20 cellular contexts compared by ENCODE assay signal in the genomic region with DNA sequence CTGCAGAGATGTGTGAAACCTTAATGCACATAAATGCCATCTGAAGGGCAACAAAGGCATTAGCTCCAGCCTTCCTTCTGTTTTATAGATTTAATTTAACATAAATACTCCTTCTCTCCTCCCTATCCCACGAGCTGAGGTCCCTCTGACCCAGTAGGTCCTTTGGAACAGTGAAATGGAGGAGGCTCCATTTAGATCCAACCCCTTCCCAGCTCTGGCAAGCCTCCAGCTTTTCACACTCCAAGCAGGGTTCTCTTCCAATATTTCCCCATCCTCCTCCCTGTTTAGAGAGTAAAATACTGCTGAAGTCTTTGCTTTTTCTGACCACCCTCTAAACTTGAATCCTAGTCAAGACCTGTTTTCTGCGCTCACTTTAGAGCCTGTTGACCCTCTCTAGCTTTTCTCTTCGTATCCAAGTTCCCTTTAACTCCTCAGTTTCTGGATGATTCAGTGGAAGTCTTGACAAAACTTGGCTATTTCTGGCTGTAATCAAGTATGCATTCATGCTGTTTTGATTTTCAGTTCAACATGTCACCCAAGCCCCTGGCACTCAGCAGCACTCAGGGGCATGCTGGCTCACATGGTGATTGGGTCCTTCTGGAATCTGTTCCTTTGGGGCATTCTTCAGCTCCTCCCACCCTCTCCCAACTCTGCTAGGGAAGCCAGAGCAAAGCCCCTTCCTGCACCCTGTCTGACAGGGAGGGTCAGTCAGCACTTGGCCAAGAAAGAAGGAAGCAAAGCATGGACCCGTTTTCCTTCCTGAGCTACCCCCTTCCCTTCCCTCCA. TPM values are rescaled to one million over a fixed set of nuclear protein-coding genes. Genes with fewer than 3 reads are reported as not detected.
DNase-seq lines count a peak whose midpoint lies in the region; ATAC-seq and TF ChIP-seq lines count a peak whose summit lies in the region.
"Had no signal": no experiment of that assay in that cellular context is flagged by ENCODE, and none has a peak within 500 bp of the region (broad histone marks: within the 10 kb centered on the region; RNA-seq: fewer than 3 reads in every experiment).

No MANE protein-coding gene starts in this region.

- H3K27me3 Mint-ChIP-seq in activated B cell treated with CpG ODN at 0.5 μM for 24 hours (no peaks in the 10 kb centered on the region), memory B cell (no peaks in the 10 kb centered on the region)
- no peaks in the 10 kb centered on the region for H3K27me3 Mint-ChIP-seq in stimulated activated naive B cell treated with anti-CD40 and anti-IgM and Interleukin-4, amounts not matched to agents 10 μg/mL and 1 μg/mL and 100 μg/mL, for 72 hours

- POLR2A ChIA-PET in activated B cell treated with CpG ODN at 0.5 μM for 24 hours (lab: Charles Lee) = interaction anchor here (1.6 to 3.2 kb wide), 4 partner anchors 9 to 27 kb away, joined by 5 to 29 read pairs (median 6); no protein-coding TSS in a partner anchor

- no peaks in the 10 kb centered on the region for H3K9me3 Mint-ChIP-seq in activated B cell treated with CpG ODN at 0.5 μM for 24 hours
- H3K9me3 Mint-ChIP-seq in memory B cell = no peaks in the 10 kb centered on the region
- no peaks in the 10 kb centered on the region for H3K9me3 Mint-ChIP-seq in stimulated activated naive B cell treated with anti-CD40 and anti-IgM and Interleukin-4, amounts not matched to agents 10 μg/mL and 1 μg/mL and 100 μg/mL, for 72 hours
- H3K9me3 Mint-ChIP-seq: endodermal cell; T-helper 1 cell treated with Interleukin-12 subunit alpha and Interleukin-12 subunit beta and Interleukin-4 antibody, amounts not matched to agents 30 μg/mL and 1 μg/mL, for 36 hours had no signal

- peaks cover 85% of the 10 kb centered on the region for H3K4me1 Mint-ChIP-seq in activated B cell treated with CpG ODN at 0.5 μM for 24 hours
- peaks cover 44% of the 10 kb centered on the region for H3K4me1 Mint-ChIP-seq in memory B cell
- peaks cover 45 to 74% of the 10 kb centered on the region in 2 donors for H3K4me1 Mint-ChIP-seq in stimulated activated naive B cell treated with anti-CD40 and anti-IgM and Interleukin-4, amounts not matched to agents 10 μg/mL and 1 μg/mL and 100 μg/mL, for 72 hours
- H3K4me1 Mint-ChIP-seq: endodermal cell had no signal

- intact Hi-C loops in left cardiac atrium (cut with DNase I) = no loop called here
- intact Hi-C loops in Right ventricle myocardium inferior (cut with DNase I) = no loop called here
- intact Hi-C loops in activated B cell treated with CpG ODN at 0.5 μM for 24 hours (cut with micrococcal nuclease) = no loop called here

- CTCF ChIA-PET in activated B cell treated with CpG ODN at 0.5 μM for 24 hours (lab: Charles Lee) = interaction anchor here (2.0 kb wide), 1 partner anchor 188 kb away, joined by 6 read pairs; no protein-coding TSS in a partner anchor

- peaks cover 65% of the 10 kb centered on the region for H3K36me3 Mint-ChIP-seq in activated B cell treated with CpG ODN at 0.5 μM for 24 hours (ENCODE audit: low read depth)
- H3K36me3 Mint-ChIP-seq in memory B cell = peaks cover 24% of the 10 kb centered on the region
- peaks cover 22 to 34% of the 10 kb centered on the region in 2 donors for H3K36me3 Mint-ChIP-seq in stimulated activated naive B cell treated with anti-CD40 and anti-IgM and Interleukin-4, amounts not matched to agents 10 μg/mL and 1 μg/mL and 100 μg/mL, for 72 hours

- H3K4me3 Mint-ChIP-seq in activated B cell treated with CpG ODN at 0.5 μM for 24 hours (no peak overlapping the region), memory B cell (no peak overlapping the region)
- H3K4me3 Mint-ChIP-seq in stimulated activated naive B cell treated with anti-CD40 and anti-IgM and Interleukin-4, amounts not matched to agents 10 μg/mL and 1 μg/mL and 100 μg/mL, for 72 hours = peak overlapping the region; percentile 11 to 46
- H3K4me3 Mint-ChIP-seq: endodermal cell; T-helper 1 cell treated with Interleukin-12 subunit alpha and Interleukin-12 subunit beta and Interleukin-4 antibody, amounts not matched to agents 30 μg/mL and 1 μg/mL, for 36 hours had no signal

- TF ChIP-seq CTCF in activated B cell treated with CpG ODN at 0.5 μM for 24 hours (IDR thresholded peaks at IDR 0.05) = no peak

- H3K27ac Mint-ChIP-seq in activated B cell treated with CpG ODN at 0.5 μM for 24 hours = peak overlapping the region; percentile 4
- H3K27ac Mint-ChIP-seq in memory B cell = peak overlapping the region; percentile 63
- H3K27ac Mint-ChIP-seq in stimulated activated naive B cell treated with anti-CD40 and anti-IgM and Interleukin-4, amounts not matched to agents 10 μg/mL and 1 μg/mL and 100 μg/mL, for 72 hours = peak overlapping the region; percentile 65
- H3K27ac Mint-ChIP-seq: endodermal cell; T-helper 1 cell treated with Interleukin-12 subunit alpha and Interleukin-12 subunit beta and Interleukin-4 antibody, amounts not matched to agents 30 μg/mL and 1 μg/mL, for 36 hours had no signal

- DNase-seq in left cardiac atrium = peak; percentile 35
- no peak for DNase-seq in Right ventricle myocardium inferior (ENCODE audit: missing footprints)
- no peak for DNase-seq in activated B cell treated with CpG ODN at 0.5 μM for 24 hours
- DNase-seq in memory B cell (ENCODE audit: low spot score in 2 of 2) = no peak
- DNase-seq in stimulated activated naive B cell treated with anti-CD40 and anti-IgM and Interleukin-4, amounts not matched to agents 10 μg/mL and 1 μg/mL and 100 μg/mL, for 72 hours = no peak
- no peak for DNase-seq in NCI-H1436 treated with DMSO at 0.1 percent for 48 hours (lab: John Stamatoyannopoulos, UW)
- DNase-seq in NCI-H524 treated with DMSO at 0.1 percent for 48 hours (lab: John Stamatoyannopoulos, UW) = no peak
- DNase-seq: activated effector memory CD4-positive, alpha-beta T cell treated with anti-CD3 and anti-CD28 coated beads, Interleukin-2, amount 50 U/mL, for 16 hours; COR-L47; cortex of kidney; DMS79 treated with DMSO at 0.1 percent for 48 hours; endodermal cell; mammary epithelial cell; NCI-H2029 treated with DMSO at 0.1 percent for 48 hours; NCI-H526; stimulated activated CD4-positive, alpha-beta T cell treated with anti-CD3 and anti-CD28 coated beads, Interleukin-4, amount 100 ng/mL, for 1 hour; stimulated activated naive CD4-positive, alpha-beta T cell; testis had no signal

- ATAC-seq in left cardiac atrium = peak; percentile 26 to 55
- ATAC-seq in Right ventricle myocardium inferior = no peak
- no peak for ATAC-seq in activated B cell treated with CpG ODN at 0.5 μM for 24 hours (ENCODE audit: low read depth)
- ATAC-seq in memory B cell (ENCODE audit: low read depth) = no peak
- no peak for ATAC-seq in stimulated activated naive B cell treated with anti-CD40 and anti-IgM and Interleukin-4, amounts not matched to agents 10 μg/mL and 1 μg/mL and 100 μg/mL, for 72 hours (replicated peaks)
- ATAC-seq in GM21825 (IDR thresholded peaks at IDR 0.05; ENCODE audit: unreplicated experiment) = no peak

RNA-seq across cellular contexts. Expression of a gene that starts 6.8 kb away (rescaled TPM):
- total RNA-seq in left cardiac atrium = 10 to 100 TPM in 1 of 2 donors, 1 to 10 TPM in 1; 9.3 to 25.1 TPM
- total RNA-seq in Right ventricle myocardium inferior = 10.2 TPM
- total RNA-seq in activated B cell treated with CpG ODN at 0.5 μM for 24 hours = 199 and 219 TPM in 2 replicates

Comparison
In these comparisons a context has a peak if more than half of its experiments do, and no peak if none do; other contexts are left out.
1. ATAC-seq: peak in left cardiac atrium (2 of 2); none in Right ventricle myocardium inferior (single experiment), activated B cell treated with CpG ODN at 0.5 μM for 24 hours (single experiment), memory B cell (single experiment), stimulated activated naive B cell treated with anti-CD40 and anti-IgM and Interleukin-4, amounts not matched to agents 10 μg/mL and 1 μg/mL and 100 μg/mL, for 72 hours (0 of 2) and GM21825 (single experiment).
2. H3K27ac Mint-ChIP-seq: peak in every context shown above with its lines; median percentile 65 in stimulated activated naive B cell treated with anti-CD40 and anti-IgM and Interleukin-4, amounts not matched to agents 10 μg/mL and 1 μg/mL and 100 μg/mL, for 72 hours; 63 in memory B cell; 4 in activated B cell treated with CpG ODN at 0.5 μM for 24 hours.
3. H3K4me3 Mint-ChIP-seq: peak in stimulated activated naive B cell treated with anti-CD40 and anti-IgM and Interleukin-4, amounts not matched to agents 10 μg/mL and 1 μg/mL and 100 μg/mL, for 72 hours (2 of 2); none in activated B cell treated with CpG ODN at 0.5 μM for 24 hours (single experiment) and memory B cell (single experiment).